In genomic region chr3:181457190-181457589, GRCh38 we compare ENCODE assay signal across 23 cellular contexts.
A peak's percentile ranks its signal among the peaks of the same experiment; 100 is the strongest.
DNase-seq lines count a peak whose midpoint lies in the region; ATAC-seq and TF ChIP-seq lines count a peak whose summit lies in the region.
"Had no signal": no experiment of that assay in that cellular context is flagged by ENCODE, and none has a peak within 500 bp of the region (broad histone marks: within the 10 kb centered on the region; RNA-seq: fewer than 3 reads in every experiment).

No MANE protein-coding gene starts in this region.

- peak overlapping the region; percentile 1 to 94 (median 58) for H3K27ac Mint-ChIP-seq in brain
- no peak overlapping the region for H3K27ac Mint-ChIP-seq in CD8-positive, alpha-beta T cell
- H3K27ac Mint-ChIP-seq: activated CD8-positive, alpha-beta T cell treated with anti-CD3 and anti-CD28 coated beads, Interleukin-2, amount 10 ng/mL, durations not matched to agents 7 days and 5 days; activated naive CD8-positive, alpha-beta T cell treated with anti-CD3 and anti-CD28 coated beads, Interleukin-2, amount 10 ng/mL, durations not matched to agents 7 days and 5 days; CD14-positive monocyte; naive B cell; WTC11 had no signal

- peaks cover 68% of the 10 kb centered on the region for H3K4me1 Mint-ChIP-seq in brain
- no peaks in the 10 kb centered on the region for H3K4me1 Mint-ChIP-seq in CD8-positive, alpha-beta T cell (ENCODE audit: low read depth)
- H3K4me1 Mint-ChIP-seq: activated naive CD8-positive, alpha-beta T cell treated with anti-CD3 and anti-CD28 coated beads, Interleukin-2, amount 10 ng/mL, durations not matched to agents 7 days and 5 days; CD14-positive monocyte; central memory CD8-positive, alpha-beta T cell; naive B cell had no signal

- no peaks in the 10 kb centered on the region for H3K9me3 ChIP-seq in right atrium auricular region
- H3K9me3 ChIP-seq in tibial nerve: no peaks in the 10 kb centered on the region
- no peaks in the 10 kb centered on the region for H3K9me3 ChIP-seq in CD8-positive, alpha-beta T cell (ENCODE audit: low read length)
- H3K9me3 ChIP-seq: A549 had no signal

- CTCF ChIA-PET in CD8-positive, alpha-beta T cell (lab: Charles Lee): no interaction called here

- H3K4me3 ChIP-seq in right atrium auricular region (no peak overlapping the region), tibial nerve (no peak overlapping the region)
- no peak overlapping the region for H3K4me3 ChIP-seq in CD8-positive, alpha-beta T cell (ENCODE audit: low read depth, low read length)
- H3K4me3 ChIP-seq: A549 had no signal

- peak; percentile 15 to 39 for TF ChIP-seq EP300 in tibial nerve (IDR thresholded peaks at IDR 0.05)

- H3K27me3 Mint-ChIP-seq in brain: no peaks in the 10 kb centered on the region
- H3K27me3 Mint-ChIP-seq in CD8-positive, alpha-beta T cell (ENCODE audit: low read depth): no peaks in the 10 kb centered on the region
- H3K27me3 Mint-ChIP-seq: activated naive CD8-positive, alpha-beta T cell treated with anti-CD3 and anti-CD28 coated beads, Interleukin-2, amount 10 ng/mL, durations not matched to agents 7 days and 5 days; central memory CD8-positive, alpha-beta T cell; naive B cell had no signal

- H3K36me3 ChIP-seq in right atrium auricular region (no peaks in the 10 kb centered on the region), tibial nerve (no peaks in the 10 kb centered on the region)
- H3K36me3 ChIP-seq in CD8-positive, alpha-beta T cell (ENCODE audit: insufficient read depth, low read length): no peaks in the 10 kb centered on the region

- peak overlapping the region in 4 of 5 experiments; percentile 1 to 71 (median 60) for H3K4me3 Mint-ChIP-seq in brain
- H3K4me3 Mint-ChIP-seq in CD8-positive, alpha-beta T cell: no peak overlapping the region
- H3K4me3 Mint-ChIP-seq: activated CD8-positive, alpha-beta T cell treated with anti-CD3 and anti-CD28 coated beads, Interleukin-2, amount 10 ng/mL, durations not matched to agents 7 days and 5 days; activated naive CD8-positive, alpha-beta T cell treated with anti-CD3 and anti-CD28 coated beads, Interleukin-2, amount 10 ng/mL, durations not matched to agents 7 days and 5 days; CD14-positive monocyte; central memory CD8-positive, alpha-beta T cell; naive B cell; WTC11 had no signal

- ATAC-seq in left cardiac atrium (no peak), GM21737 (IDR thresholded peaks at IDR 0.05; ENCODE audit: unreplicated experiment) (no peak)
- no peak for ATAC-seq in CD8-positive, alpha-beta T cell
- ATAC-seq: A549; activated CD8-positive, alpha-beta T cell treated with anti-CD3 and anti-CD28 coated beads, Interleukin-2, amount 10 ng/mL, durations not matched to agents 7 days and 5 days; WTC11 had no signal

- DNase-seq in left cardiac atrium: peak; percentile 20
- no peak for DNase-seq in right atrium auricular region (ENCODE audit: low spot score)
- DNase-seq in tibial nerve (ENCODE audit: low spot score in 2 of 2): no peak
- no peak for DNase-seq in CD8-positive, alpha-beta T cell
- no peak for DNase-seq in RPMI8226
- DNase-seq: activated CD8-positive, alpha-beta T cell treated with anti-CD3 and anti-CD28 coated beads, Interleukin-2, amount 10 ng/mL, durations not matched to agents 7 days and 5 days; activated naive CD8-positive, alpha-beta T cell treated with anti-CD3 and anti-CD28 coated beads, Interleukin-2, amount 10 ng/mL, durations not matched to agents 7 days and 5 days; DMS53; H7; KG1; naive B cell; NCI-H1417 treated with DMSO at 0.1 percent for 48 hours; NCI-H345; T-helper 1 cell had no signal

- H3K4me1 ChIP-seq in right atrium auricular region (no peaks in the 10 kb centered on the region), tibial nerve (peaks cover 0 to 22% (median 0%) of the 10 kb centered on the region in 4 donors)
- H3K4me1 ChIP-seq in CD8-positive, alpha-beta T cell (ENCODE audit: insufficient read depth, low read length): no peaks in the 10 kb centered on the region
- H3K4me1 ChIP-seq: A549, parathyroid adenoma had no signal

- TF ChIP-seq POLR2A in tibial nerve (IDR thresholded peaks at IDR 0.05): no peak

- no peaks in the 10 kb centered on the region for H3K36me3 Mint-ChIP-seq in brain
- no peaks in the 10 kb centered on the region for H3K36me3 Mint-ChIP-seq in CD8-positive, alpha-beta T cell
- H3K36me3 Mint-ChIP-seq: activated naive CD8-positive, alpha-beta T cell treated with anti-CD3 and anti-CD28 coated beads, Interleukin-2, amount 10 ng/mL, durations not matched to agents 7 days and 5 days; CD14-positive monocyte; naive B cell; WTC11 had no signal

- POLR2A ChIA-PET in CD8-positive, alpha-beta T cell (lab: Charles Lee): no interaction called here

- H3K9me3 Mint-ChIP-seq in brain: peaks cover 0 to 3% (median 0%) of the 10 kb centered on the region in 5 experiments
- peaks cover 20% of the 10 kb centered on the region for H3K9me3 Mint-ChIP-seq in CD8-positive, alpha-beta T cell
- H3K9me3 Mint-ChIP-seq: activated naive CD8-positive, alpha-beta T cell treated with anti-CD3 and anti-CD28 coated beads, Interleukin-2, amount 10 ng/mL, durations not matched to agents 7 days and 5 days; WTC11 had no signal

- intact Hi-C loops in left cardiac atrium (cut with DNase I): no loop called here
- intact Hi-C loops in CD8-positive, alpha-beta T cell (cut with DNase I, micrococcal nuclease): no loop called here

- H3K27ac ChIP-seq in right atrium auricular region: no peak overlapping the region
- peak overlapping the region; percentile 82 for H3K27ac ChIP-seq in layer of hippocampus (ENCODE audit: low read depth, low read length)
- peak overlapping the region in 3 of 4 donors; percentile 30 to 76 (median 63) for H3K27ac ChIP-seq in tibial nerve
- H3K27ac ChIP-seq in CD8-positive, alpha-beta T cell (ENCODE audit: low read depth, low read length): no peak overlapping the region
- H3K27ac ChIP-seq: A549, parathyroid adenoma, RWPE1 had no signal

- 58 to 59% methylated on average over 9 of the region's 9 CpGs for WGBS in tibial nerve, 2 donors

- H3K27me3 ChIP-seq in right atrium auricular region (no peaks in the 10 kb centered on the region), layer of hippocampus (ENCODE audit: control insufficient read depth, insufficient read depth, low read length) (no peaks in the 10 kb centered on the region), tibial nerve (no peaks in the 10 kb centered on the region)
- no peaks in the 10 kb centered on the region for H3K27me3 ChIP-seq in CD8-positive, alpha-beta T cell (ENCODE audit: insufficient read depth, low read length)

- TF ChIP-seq CTCF in right atrium auricular region (IDR thresholded peaks at IDR 0.05) (no peak), brain (conservative IDR thresholded peaks at IDR 0.05) (no peak), tibial nerve (IDR thresholded peaks at IDR 0.05) (no peak)
- TF ChIP-seq CTCF in CD8-positive, alpha-beta T cell (IDR thresholded peaks at IDR 0.05): no peak

Comparison
In these comparisons a context has a peak if more than half of its experiments do, and no peak if none do; other contexts are left out.
1. H3K27ac ChIP-seq: peak in layer of hippocampus (single experiment) and tibial nerve (3 of 4); none in right atrium auricular region (0 of 2) and CD8-positive, alpha-beta T cell (single experiment).